Comparison of ENCODE assay signal across 18 cellular contexts in the genomic region with DNA sequence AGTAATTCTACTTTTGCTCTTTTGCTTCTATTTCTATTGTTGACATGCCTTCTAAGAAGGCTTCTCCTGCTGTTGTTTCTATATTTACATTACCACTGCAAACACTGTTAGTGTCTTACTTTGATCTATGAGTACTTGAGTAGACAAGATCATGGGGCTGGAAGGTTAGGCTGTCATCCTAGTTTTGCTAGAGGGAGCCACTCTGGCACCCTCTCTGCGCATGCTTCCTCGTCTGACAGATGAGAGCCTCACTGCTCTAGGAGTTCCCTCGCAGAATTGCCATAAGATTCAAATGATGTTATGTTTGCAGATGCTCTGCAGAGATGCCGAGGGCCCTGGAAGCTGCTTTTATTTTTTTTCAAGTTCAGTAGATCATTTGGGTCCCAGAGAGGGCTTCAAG.
"Had no signal": no experiment of that assay in that cellular context is flagged by ENCODE, and none has a peak within 500 bp of the region (broad histone marks: within the 10 kb centered on the region; RNA-seq: fewer than 3 reads in every experiment).

No MANE protein-coding gene starts in this region.

- H3K27ac Mint-ChIP-seq: activated naive CD8-positive, alpha-beta T cell; dendritic cell treated with granulocyte-macrophage colony-stimulating factor and Interleukin-4, amounts not matched to agents 40 ng/mL and 50 ng/mL, for 4 days; nephron progenitor cell had no signal

- DNase-seq: activated CD4-positive, CD25-positive, alpha-beta regulatory T cell treated with anti-CD3 and anti-CD28 coated beads, Interleukin-2, amount 50 U/mL, for 72 hours; activated T-cell treated with anti-CD3 and anti-CD28 coated beads, Interleukin-2, amount 50 U/mL, for 1 hour; adrenal gland; brain microvascular endothelial cell; caudate nucleus; effector CD4-positive, alpha-beta T cell; foreskin fibroblast; left colon; mesenchymal stem cell; nephron progenitor cell; nucleus accumbens; right cardiac atrium; stimulated activated CD4-positive, alpha-beta T cell treated with anti-CD3 and anti-CD28 coated beads, Interleukin-12 subunit alpha, Interleukin-12 subunit beta, amount 100 ng/mL, for 4 hours; stimulated activated CD4-positive, alpha-beta T cell treated with anti-CD3 and anti-CD28 coated beads, Interleukin-4, amount 100 ng/mL, for 4 hours; stimulated activated naive CD8-positive, alpha-beta T cell treated with anti-CD3 and anti-CD28 coated beads, Interleukin-15, Interleukin-2, amounts not matched to agents 100 U/mL and 50 U/mL, for 24 hours; upper lobe of left lung had no signal

- ATAC-seq: left colon; right cardiac atrium; stimulated activated naive CD8-positive, alpha-beta T cell treated with anti-CD3 and anti-CD28 coated beads, Interleukin-15, Interleukin-2, amounts not matched to agents 100 U/mL and 50 U/mL, for 24 hours had no signal

- H3K4me3 Mint-ChIP-seq: activated naive CD8-positive, alpha-beta T cell; dendritic cell treated with granulocyte-macrophage colony-stimulating factor and Interleukin-4, amounts not matched to agents 40 ng/mL and 50 ng/mL, for 4 days; nephron progenitor cell had no signal

- H3K9me3 Mint-ChIP-seq: nephron progenitor cell had no signal
